8 cellular contexts compared by ENCODE assay signal in genomic region chr19:489418-490196, GRCh38. TPM values are rescaled to one million over a fixed set of nuclear protein-coding genes. Genes with fewer than 3 reads are reported as not detected.
DNase-seq lines count a peak whose midpoint lies in the region; ATAC-seq, FAIRE-seq and TF ChIP-seq lines count a peak whose summit lies in the region.

No MANE protein-coding gene starts in this region.

- FAIRE-seq in small intestine (lab: Jason Lieb, UNC): no peak

- no peaks in the 10 kb centered on the region for H3K9me3 ChIP-seq in iPS-18c (ENCODE audit: control insufficient read depth, insufficient read depth, low read length)
- no peaks in the 10 kb centered on the region for H3K9me3 ChIP-seq in small intestine (ENCODE audit: control insufficient read depth, low read depth)

- TF ChIP-seq CTCF in astrocyte of the cerebellum (IDR thresholded peaks at IDR 0.05; ENCODE audit: low read depth, low read length, missing control alignments): no peak

- DNase-seq in ELR (ENCODE audit: low read depth): peak; percentile 35
- no peak for DNase-seq in astrocyte of the cerebellum (ENCODE audit: low read depth)
- DNase-seq in small intestine: no peak
- DNase-seq in NCI-H2196 (lab: John Stamatoyannopoulos, UW; ENCODE audit: unreplicated experiment): no peak
- DNase-seq in GOT3 (lab: John Stamatoyannopoulos, UW): no peak
- DNase-seq in NCI-H2081 treated with DMSO at 0.1 percent for 48 hours (lab: John Stamatoyannopoulos, UW): no peak

- H3K27me3 ChIP-seq in small intestine (ENCODE audit: control insufficient read depth in 2 of 2, insufficient read depth in 2 of 2, low read length in 2 of 2): peaks cover 0 to 4% of the 10 kb centered on the region in 2 donors

- no peaks in the 10 kb centered on the region for H3K4me1 ChIP-seq in small intestine (ENCODE audit: control insufficient read depth in 2 of 2, insufficient read depth in 1 of 2, low read depth in 1 of 2, low read length in 1 of 2)

- H3K27ac ChIP-seq in small intestine (ENCODE audit: low read depth in 1 of 2, low read length in 1 of 2): peak overlapping the region; percentile 1 to 70

- H3K4me3 ChIP-seq in astrocyte of the cerebellum (ENCODE audit: low read depth, low read length): peak overlapping the region; percentile 85
- peak overlapping the region; percentile 92 for H3K4me3 ChIP-seq in iPS-18c (ENCODE audit: insufficient read depth, low read depth, low read length)
- peak overlapping the region; percentile 49 to 83 for H3K4me3 ChIP-seq in small intestine (ENCODE audit: low read depth in 1 of 2, low read length in 2 of 2)

- WGBS in small intestine, 3 donors: 17 to 34% (median 22%) methylated on average over 54 to 61 of the region's 61 CpGs

- H3K36me3 ChIP-seq in small intestine (ENCODE audit: control insufficient read depth in 2 of 2, insufficient read depth in 2 of 2, low read length in 2 of 2): no peaks in the 10 kb centered on the region

- in situ Hi-C loops in astrocyte of the cerebellum (cut with HindIII; ENCODE audit: low sequenced_read_pairs): no loop called here

- ATAC-seq in HG03139 (IDR thresholded peaks at IDR 0.05; ENCODE audit: unreplicated experiment): peak; percentile 22

RNA-seq across cellular contexts. Expression of gene MADCAM1, which starts 6.7 kb away (rescaled TPM):
- polyA plus RNA-seq in small intestine: 1 to 10 TPM in 2 of 3 donors, not detected in 1; 1.1 to 6.4 TPM

RNA-seq across cellular contexts. Expression of gene TPGS1, which starts 17.7 kb away (rescaled TPM):
- polyA plus RNA-seq in small intestine: 10 to 100 TPM; 23.0 to 38.4 (median 27.3) TPM

RNA-seq across cellular contexts. Expression of gene SHC2, which starts 28.8 kb away (rescaled TPM):
- 10 to 100 TPM in 2 of 3 donors, 1 to 10 TPM in 1; 7.6 to 18.9 (median 10.5) TPM for polyA plus RNA-seq in small intestine

RNA-seq across cellular contexts. Expression of gene CDC34, which starts 42.0 kb away (rescaled TPM):
- 100 to 1,000 TPM in 2 of 3 donors, 10 to 100 TPM in 1; 58.2 to 113 (median 102) TPM for polyA plus RNA-seq in small intestine

RNA-seq across cellular contexts. Expression of gene GZMM, which starts 54.2 kb away (rescaled TPM):
- polyA plus RNA-seq in small intestine: 1 to 10 TPM in 2 of 3 donors, under 1 TPM in 1; 0.89 to 5.7 (median 1.9) TPM
